22 cellular contexts compared by ENCODE assay signal in genomic region chr18:34818069-34818468, GRCh38.
DNase-seq lines count a peak whose midpoint lies in the region; ATAC-seq, FAIRE-seq and TF ChIP-seq lines count a peak whose summit lies in the region.
"Had no signal": no experiment of that assay in that cellular context is flagged by ENCODE, and none has a peak within 500 bp of the region (broad histone marks: within the 10 kb centered on the region; RNA-seq: fewer than 3 reads in every experiment).

No MANE protein-coding gene starts in this region.

- intact Hi-C loops in head of caudate nucleus (cut with DNase I): no loop called here
- intact Hi-C loops in Right ventricle myocardium superior (cut with DNase I): no loop called here

- peak; percentile 11 for FAIRE-seq in D721Med (lab: Jason Lieb, UNC)
- FAIRE-seq: GM12878 had no signal

- DNase-seq in D721Med (ENCODE audit: insufficient read length, low spot score) (no peak), astrocyte of the hippocampus (ENCODE audit: low read depth, low spot score) (peak; percentile 39), head of caudate nucleus (peak in 39 of 42 donors; percentile 16 to 82 (median 49)), nucleus accumbens (lab: John Stamatoyannopoulos, UW) (peak in 40 of 56 donors; percentile 7 to 85 (median 43)), SW480 (ENCODE audit: low spot score) (no peak), Right ventricle myocardium superior (no peak), D341Med (ENCODE audit: low spot score) (no peak)
- DNase-seq: BE2C; Caco-2; CD4-positive, alpha-beta T cell; GF-D8; H9; MG63; NCI-H1048; NCI-H1436; NCI-H2029; NCI-H2171; NCI-H446; NCI-H526 treated with DMSO at 0.1 percent for 48 hours; Peyer's patch had no signal

- ATAC-seq in HG03045 (IDR thresholded peaks at IDR 0.05; ENCODE audit: unreplicated experiment) (no peak), Right ventricle myocardium superior (ENCODE audit: poor library complexity) (no peak)
- ATAC-seq: GM12878 had no signal

- TF ChIP-seq CTCF in D721Med (IDR thresholded peaks at IDR 0.05; ENCODE audit: insufficient read depth, missing control alignments): no peak

Comparison
In these comparisons a context has a peak if more than half of its experiments do, and no peak if none do; other contexts are left out.
1. DNase-seq: peak in astrocyte of the hippocampus (single experiment), head of caudate nucleus (39 of 42) and nucleus accumbens (40 of 56); none in D721Med (single experiment), SW480 (single experiment), Right ventricle myocardium superior (single experiment) and D341Med (single experiment).